ENCODE assay signal across 11 cellular contexts in genomic region chr12:124513297-124513867, GRCh38. TPM values are rescaled to one million over a fixed set of nuclear protein-coding genes. Genes with fewer than 3 reads are reported as not detected.
DNase-seq lines count a peak whose midpoint lies in the region; ATAC-seq, FAIRE-seq and TF ChIP-seq lines count a peak whose summit lies in the region.
"Had no signal": no experiment of that assay in that cellular context is flagged by ENCODE, and none has a peak within 500 bp of the region (broad histone marks: within the 10 kb centered on the region; RNA-seq: fewer than 3 reads in every experiment).

No MANE protein-coding gene starts in this region.

- H3K36me3 ChIP-seq in adrenal gland (replicated peaks in 1 of 2) (no peaks in the 10 kb centered on the region), iPS-20b (ENCODE audit: insufficient read depth, low read depth, low read length) (0 out of 2 replicates have a peak, but pooled peaks cover 4% of the 10 kb centered on the region), skeletal muscle satellite cell (ENCODE audit: insufficient read depth, low read length) (no peaks in the 10 kb centered on the region)

- H2BK12ac ChIP-seq in H9 (ENCODE audit: insufficient read length, low read depth, low read length) = no peak overlapping the region

- peaks cover 2% of the 10 kb centered on the region; the same call in 1 of the 2 replicates for H3K27me3 Mint-ChIP-seq in H9 (ENCODE audit: low read depth)

- H3K9ac ChIP-seq in H9 (ENCODE audit: extremely low read depth, insufficient read length, low read length) = no peak overlapping the region
- H3K9ac ChIP-seq in iPS-20b (ENCODE audit: low read depth, low read length) = peak overlapping the region; percentile 71
- peak overlapping the region; percentile 64 for H3K9ac ChIP-seq in skeletal muscle satellite cell (ENCODE audit: low read depth, low read length)

- H3K27ac ChIP-seq in H9 (ENCODE audit: insufficient read length, low read depth, low read length) = peak overlapping the region; percentile 50
- H3K27ac ChIP-seq in adrenal gland = peak overlapping the region in 4 of 5 donors; percentile 6 to 76 (median 54)
- H3K27ac ChIP-seq in iPS-20b (ENCODE audit: low read length) = peak overlapping the region; percentile 84

- peaks cover 58 to 64% of the 10 kb centered on the region in 2 experiments for H3K4me1 Mint-ChIP-seq in H9

- H2BK20ac ChIP-seq in H9 (ENCODE audit: low read depth, low read length, poor library complexity, severe bottlenecking) = no peak overlapping the region

- no peak overlapping the region for H4K91ac ChIP-seq in H9 (ENCODE audit: insufficient read length, low read depth, low read length)

- peaks cover 0 to 3% of the 10 kb centered on the region in 2 experiments; a peak in 2 of 5 replicates for H3K9me3 Mint-ChIP-seq in H9
- H3K9me3 Mint-ChIP-seq: natural killer cell treated with Interleukin-12 subunit alpha and Interleukin-12 subunit beta and Interleukin-15 and Interleukin-18, amount 100 ng/mL, for 72 hours had no signal

- H3K4me1 ChIP-seq in H9 (ENCODE audit: insufficient read depth, low read length) = no peaks in the 10 kb centered on the region; the same call in 1 of the 2 replicates
- peaks cover 55 to 86% of the 10 kb centered on the region in 2 donors for H3K4me1 ChIP-seq in adrenal gland (replicated peaks in 1 of 2)
- peaks cover 29% of the 10 kb centered on the region for H3K4me1 ChIP-seq in iPS-20b (ENCODE audit: insufficient read depth, low read length)
- peaks cover 82% of the 10 kb centered on the region for H3K4me1 ChIP-seq in skeletal muscle satellite cell (ENCODE audit: control insufficient read depth, insufficient read depth, low read length)

- no peak overlapping the region for H3T11ph ChIP-seq in H9 (ENCODE audit: low read length)

- TF ChIP-seq CTCF in H9 (conservative IDR thresholded peaks at IDR 0.05) = no peak
- TF ChIP-seq CTCF in adrenal gland (IDR thresholded peaks at IDR 0.05) = no peak

- H2AK5ac ChIP-seq in H9 (ENCODE audit: insufficient read length, low read length) = no peak overlapping the region

- no peak overlapping the region for H4K5ac ChIP-seq in H9 (ENCODE audit: insufficient read length, low read depth, low read length)

- no peak overlapping the region for H3K4ac ChIP-seq in H9 (ENCODE audit: low read depth, low read length)

- H2BK15ac ChIP-seq in H9 (ENCODE audit: low read depth, low read length) = no peak overlapping the region

- H3K4me2 ChIP-seq in H9 (ENCODE audit: insufficient read depth, insufficient read length, low read length) (peak overlapping the region; percentile 4), skeletal muscle satellite cell (ENCODE audit: low read length) (peak overlapping the region; percentile 81)

- H3K27me3 ChIP-seq in H9 (ENCODE audit: insufficient read depth, low read length) (no peaks in the 10 kb centered on the region), adrenal gland (no peaks in the 10 kb centered on the region), iPS-20b (ENCODE audit: insufficient read depth, low read length) (no peaks in the 10 kb centered on the region), skeletal muscle satellite cell (ENCODE audit: control insufficient read depth, insufficient read depth, low read length) (no peaks in the 10 kb centered on the region)

- ATAC-seq in GM19467 (IDR thresholded peaks at IDR 0.05; ENCODE audit: unreplicated experiment) (no peak), left colon (no peak)
- ATAC-seq: natural killer cell treated with Interleukin-12 subunit alpha and Interleukin-12 subunit beta and Interleukin-15 and Interleukin-18, amount 100 ng/mL, for 72 hours had no signal

- no peak overlapping the region for H2BK5ac ChIP-seq in H9 (ENCODE audit: insufficient read length, low read length)

- peaks cover 12 to 17% (median 14%) of the 10 kb centered on the region in 3 experiments; a peak in 6 of 7 replicates for H3K36me3 Mint-ChIP-seq in H9 (ENCODE audit: insufficient read depth in 1 of 3, low read depth in 3 of 3)
- H3K36me3 Mint-ChIP-seq: natural killer cell treated with Interleukin-12 subunit alpha and Interleukin-12 subunit beta and Interleukin-15 and Interleukin-18, amount 100 ng/mL, for 72 hours had no signal

- no peak overlapping the region for H2AFZ ChIP-seq in H9 (ENCODE audit: low read length)

- H3K4me3 Mint-ChIP-seq in H9 = peak overlapping the region; percentile 32 to 66; a peak in 4 of 5 replicates
- H3K4me3 Mint-ChIP-seq: natural killer cell treated with Interleukin-12 subunit alpha and Interleukin-12 subunit beta and Interleukin-15 and Interleukin-18, amount 100 ng/mL, for 72 hours had no signal

- no peak for FAIRE-seq in GM12891 (lab: Jason Lieb, UNC)

- peaks cover 2% of the 10 kb centered on the region for H4K20me1 ChIP-seq in H9 (ENCODE audit: control insufficient read depth, insufficient read depth, insufficient read length)

- peak; percentile 82 for DNase-seq in H9
- DNase-seq in adrenal gland = no peak
- no peak for DNase-seq in GM12891 (ENCODE audit: insufficient read length, low spot score)
- no peak for DNase-seq in hepatic stellate cell (ENCODE audit: low spot score)
- no peak for DNase-seq in left colon
- DNase-seq: activated naive CD4-positive, alpha-beta T cell treated with Interleukin-2 at 50 U/mL for 16 hours; NCI-H526 treated with DMSO at 0.1 percent for 48 hours had no signal

- no peak overlapping the region for H3K56ac ChIP-seq in H9 (ENCODE audit: insufficient read length, low read depth, low read length)

- H3K14ac ChIP-seq in H9 (ENCODE audit: insufficient read depth, low read length) = no peak overlapping the region

- no peak overlapping the region for H2BK120ac ChIP-seq in H9 (ENCODE audit: low read depth, low read length, poor library complexity, severe bottlenecking)

- H3K9me3 ChIP-seq in H9 (ENCODE audit: control insufficient read depth, low read depth, low read length) (no peaks in the 10 kb centered on the region), adrenal gland (replicated peaks in 1 of 3) (no peaks in the 10 kb centered on the region), iPS-20b (ENCODE audit: insufficient read depth, low read depth, low read length) (no peaks in the 10 kb centered on the region), skeletal muscle satellite cell (replicated peaks; ENCODE audit: low read length) (no peaks in the 10 kb centered on the region)

- TF ChIP-seq POLR2A in adrenal gland (IDR thresholded peaks at IDR 0.05) = no peak
- TF ChIP-seq POLR2A in GM12891 (IDR thresholded peaks at IDR 0.05; ENCODE audit: low read depth, low read length) = no peak

- H4K8ac ChIP-seq in H9 (replicated peaks; ENCODE audit: insufficient read length, low read depth, low read length) = no peak overlapping the region

- H3K23ac ChIP-seq in H9 (ENCODE audit: insufficient read length, low read depth, low read length) = no peak overlapping the region

- no CpG with 5 or more reads among the region's 7 CpGs for WGBS in H9 (ENCODE audit: extremely low coverage, insufficient read length, low lambda C conversion rate)
- WGBS in adrenal gland, 4 donors = 69 to 84% (median 78%) methylated on average over 6 to 7 of the region's 7 CpGs

- peaks cover 22% of the 10 kb centered on the region; the same call in 1 of the 2 replicates for H3K79me2 ChIP-seq in H9 (ENCODE audit: insufficient read depth, low read length)

- peak overlapping the region; percentile 13 for H3K18ac ChIP-seq in H9 (ENCODE audit: insufficient read length, low read depth, low read length)

- peak overlapping the region; percentile 80 to 99 (median 98) for H3K27ac Mint-ChIP-seq in H9
- H3K27ac Mint-ChIP-seq: natural killer cell treated with Interleukin-12 subunit alpha and Interleukin-12 subunit beta and Interleukin-15 and Interleukin-18, amount 100 ng/mL, for 72 hours had no signal

- H3K4me3 ChIP-seq in adrenal gland (no peak overlapping the region), iPS-20b (ENCODE audit: low read length) (peak overlapping the region; percentile 52), skeletal muscle satellite cell (ENCODE audit: low read length) (peak overlapping the region; percentile 43)

- H3K23me2 ChIP-seq in H9 (ENCODE audit: insufficient read length, low read depth, low read length, poor library complexity, severe bottlenecking) = no peaks in the 10 kb centered on the region

- peaks cover 8% of the 10 kb centered on the region for H3K79me1 ChIP-seq in H9 (ENCODE audit: insufficient read depth, low read depth, low read length, poor library complexity, severe bottlenecking)

- intact Hi-C loops in adrenal gland (cut with DNase I) (no loop called here), left colon (cut with DNase I, micrococcal nuclease) (loop anchor here in 1 of 2 donors (10.0 kb wide), 1 partner anchor 51 kb away; the partner anchor contains the start of gene NCOR2)

TF ChIP-seq in GM12891, 5 proteins besides CTCF, POLR2A, EP300 and RAD21:
- TF ChIP-seq TAF1 (IDR thresholded peaks at IDR 0.05; ENCODE audit: low read depth, low read length) = no peak
- no peak for TF ChIP-seq PAX5 (IDR thresholded peaks at IDR 0.05; ENCODE audit: insufficient read depth, low read length, severe bottlenecking)
- no peak for TF ChIP-seq SPI1 (IDR thresholded peaks at IDR 0.05; ENCODE audit: low read depth, low read length)
- no peak for TF ChIP-seq POLR2AphosphoS5 (IDR thresholded peaks at IDR 0.05; ENCODE audit: low read depth, low read length)
- TF ChIP-seq POU2F2 (IDR thresholded peaks at IDR 0.05; ENCODE audit: low read depth, low read length) = no peak

RNA-seq across cellular contexts. Expression of gene NCOR2, which starts 54.0 kb away (rescaled TPM):
- 220 and 226 TPM in 2 replicates for total RNA-seq in H9 (2021)
- 100 to 1,000 TPM in 7 of 8 donors, 10 to 100 TPM in 1; 85.3 to 243 (median 199) TPM for total RNA-seq in adrenal gland
- 100 to 1,000 TPM in 1 of 3 donors, 10 to 100 TPM in 2; 28.3 to 194 (median 53.3) TPM for polyA plus RNA-seq in adrenal gland
- total RNA-seq in skeletal muscle satellite cell (2012; rRNA removed) = 46.6 and 66.2 TPM in 2 replicates
- polyA plus RNA-seq in GM12891 (2012; ENCODE audit: low read depth, missing spikeins) = 66.2 TPM
- total RNA-seq in left colon = 100 to 1,000 TPM; 134 to 153 TPM

Comparison
In these comparisons a context has a peak if more than half of its experiments do, and no peak if none do; other contexts are left out.
1. H3K4me3 ChIP-seq: peak in iPS-20b (single experiment) and skeletal muscle satellite cell (single experiment); none in adrenal gland (0 of 4).
2. Peak in every context shown above with its lines, with median percentiles within 50 percentile points of each other: H3K27ac ChIP-seq.